In the genomic region with DNA sequence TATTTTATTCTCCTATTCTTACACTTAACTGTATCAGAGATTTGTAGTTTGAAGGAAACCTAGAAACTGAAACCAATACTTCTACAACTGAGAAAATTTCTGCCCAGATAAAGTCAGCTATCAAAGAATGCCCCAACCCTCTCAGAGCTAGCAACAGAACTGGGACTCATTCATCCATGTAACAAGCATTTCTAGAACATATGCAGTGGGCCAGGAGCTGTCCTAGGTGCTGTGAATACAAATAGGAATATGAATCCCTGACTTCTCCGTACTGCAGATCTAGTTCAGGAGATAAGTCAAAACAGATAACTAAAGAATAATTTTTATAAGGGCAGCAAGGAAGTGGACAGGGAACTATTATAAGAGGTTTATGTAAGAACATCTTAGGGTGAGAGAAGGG, we compare ENCODE assay signal across 2 cellular contexts.
A peak's percentile ranks its signal among the peaks of the same experiment; 100 is the strongest.
TF ChIP-seq lines count a peak whose summit lies in the region.

No MANE protein-coding gene starts in this region.

TF ChIP-seq in IMR-90, 13 proteins besides CTCF, POLR2A, EP300 and RAD21:
- no peak for TF ChIP-seq MXI1 (IDR thresholded peaks at IDR 0.05; ENCODE audit: borderline replicate concordance, low read depth, low read length)
- no peak for TF ChIP-seq BHLHE40 (IDR thresholded peaks at IDR 0.05; ENCODE audit: low read depth, low read length)
- TF ChIP-seq RFX5 (IDR thresholded peaks at IDR 0.05; ENCODE audit: low read depth, low read length): no peak
- TF ChIP-seq RCOR1 (IDR thresholded peaks at IDR 0.05; ENCODE audit: insufficient replicate concordance, low read length): no peak
- TF ChIP-seq CHD1 (IDR thresholded peaks at IDR 0.05; ENCODE audit: low read depth, low read length): no peak
- TF ChIP-seq SMC3 (IDR thresholded peaks at IDR 0.05; ENCODE audit: low read depth, low read length): no peak
- TF ChIP-seq NFE2L2 (IDR thresholded peaks at IDR 0.05; ENCODE audit: low read depth, low read length): no peak
- TF ChIP-seq, protein P1, sequence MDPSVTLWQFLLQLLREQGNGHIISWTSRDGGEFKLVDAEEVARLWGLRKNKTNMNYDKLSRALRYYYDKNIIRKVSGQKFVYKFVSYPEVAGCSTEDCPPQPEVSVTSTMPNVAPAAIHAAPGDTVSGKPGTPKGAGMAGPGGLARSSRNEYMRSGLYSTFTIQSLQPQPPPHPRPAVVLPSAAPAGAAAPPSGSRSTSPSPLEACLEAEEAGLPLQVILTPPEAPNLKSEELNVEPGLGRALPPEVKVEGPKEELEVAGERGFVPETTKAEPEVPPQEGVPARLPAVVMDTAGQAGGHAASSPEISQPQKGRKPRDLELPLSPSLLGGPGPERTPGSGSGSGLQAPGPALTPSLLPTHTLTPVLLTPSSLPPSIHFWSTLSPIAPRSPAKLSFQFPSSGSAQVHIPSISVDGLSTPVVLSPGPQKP (IDR thresholded peaks at IDR 0.05; ENCODE audit: borderline replicate concordance, low read depth, low read length): no peak
- TF ChIP-seq, protein P2, sequence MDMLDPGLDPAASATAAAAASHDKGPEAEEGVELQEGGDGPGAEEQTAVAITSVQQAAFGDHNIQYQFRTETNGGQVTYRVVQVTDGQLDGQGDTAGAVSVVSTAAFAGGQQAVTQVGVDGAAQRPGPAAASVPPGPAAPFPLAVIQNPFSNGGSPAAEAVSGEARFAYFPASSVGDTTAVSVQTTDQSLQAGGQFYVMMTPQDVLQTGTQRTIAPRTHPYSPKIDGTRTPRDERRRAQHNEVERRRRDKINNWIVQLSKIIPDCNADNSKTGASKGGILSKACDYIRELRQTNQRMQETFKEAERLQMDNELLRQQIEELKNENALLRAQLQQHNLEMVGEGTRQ (IDR thresholded peaks at IDR 0.05; ENCODE audit: low read depth, low read length): no peak
- no peak for TF ChIP-seq MAFK (IDR thresholded peaks at IDR 0.05; ENCODE audit: low read depth, low read length)
- no peak for TF ChIP-seq FOS (IDR thresholded peaks at IDR 0.05; ENCODE audit: low read depth, low read length)
- TF ChIP-seq MAZ (IDR thresholded peaks at IDR 0.05; ENCODE audit: borderline replicate concordance, low read depth, low read length): no peak
- no peak for TF ChIP-seq CEBPB (IDR thresholded peaks at IDR 0.05; ENCODE audit: low read depth, low read length)
TF ChIP-seq in IMR-90: peak in this region for 0.

TF ChIP-seq in GM12878, 131 proteins besides CTCF, POLR2A, EP300 and RAD21:
- TF ChIP-seq RFX5 (IDR thresholded peaks at IDR 0.05; ENCODE audit: low read depth, low read length): no peak
- TF ChIP-seq, protein P3, sequence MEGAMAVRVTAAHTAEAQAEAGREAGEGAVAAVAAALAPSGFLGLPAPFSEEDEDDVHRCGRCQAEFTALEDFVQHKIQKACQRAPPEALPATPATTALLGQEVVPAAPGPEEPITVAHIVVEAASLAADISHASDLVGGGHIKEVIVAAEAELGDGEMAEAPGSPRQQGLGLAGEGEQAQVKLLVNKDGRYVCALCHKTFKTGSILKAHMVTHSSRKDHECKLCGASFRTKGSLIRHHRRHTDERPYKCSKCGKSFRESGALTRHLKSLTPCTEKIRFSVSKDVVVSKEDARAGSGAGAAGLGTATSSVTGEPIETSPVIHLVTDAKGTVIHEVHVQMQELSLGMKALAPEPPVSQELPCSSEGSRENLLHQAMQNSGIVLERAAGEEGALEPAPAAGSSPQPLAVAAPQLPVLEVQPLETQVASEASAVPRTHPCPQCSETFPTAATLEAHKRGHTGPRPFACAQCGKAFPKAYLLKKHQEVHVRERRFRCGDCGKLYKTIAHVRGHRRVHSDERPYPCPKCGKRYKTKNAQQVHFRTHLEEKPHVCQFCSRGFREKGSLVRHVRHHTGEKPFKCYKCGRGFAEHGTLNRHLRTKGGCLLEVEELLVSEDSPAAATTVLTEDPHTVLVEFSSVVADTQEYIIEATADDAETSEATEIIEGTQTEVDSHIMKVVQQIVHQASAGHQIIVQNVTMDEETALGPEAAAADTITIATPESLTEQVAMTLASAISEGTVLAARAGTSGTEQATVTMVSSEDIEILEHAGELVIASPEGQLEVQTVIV (IDR thresholded peaks at IDR 0.05; ENCODE audit: borderline replicate concordance, partially characterized antibody): no peak
- TF ChIP-seq, protein P4, sequence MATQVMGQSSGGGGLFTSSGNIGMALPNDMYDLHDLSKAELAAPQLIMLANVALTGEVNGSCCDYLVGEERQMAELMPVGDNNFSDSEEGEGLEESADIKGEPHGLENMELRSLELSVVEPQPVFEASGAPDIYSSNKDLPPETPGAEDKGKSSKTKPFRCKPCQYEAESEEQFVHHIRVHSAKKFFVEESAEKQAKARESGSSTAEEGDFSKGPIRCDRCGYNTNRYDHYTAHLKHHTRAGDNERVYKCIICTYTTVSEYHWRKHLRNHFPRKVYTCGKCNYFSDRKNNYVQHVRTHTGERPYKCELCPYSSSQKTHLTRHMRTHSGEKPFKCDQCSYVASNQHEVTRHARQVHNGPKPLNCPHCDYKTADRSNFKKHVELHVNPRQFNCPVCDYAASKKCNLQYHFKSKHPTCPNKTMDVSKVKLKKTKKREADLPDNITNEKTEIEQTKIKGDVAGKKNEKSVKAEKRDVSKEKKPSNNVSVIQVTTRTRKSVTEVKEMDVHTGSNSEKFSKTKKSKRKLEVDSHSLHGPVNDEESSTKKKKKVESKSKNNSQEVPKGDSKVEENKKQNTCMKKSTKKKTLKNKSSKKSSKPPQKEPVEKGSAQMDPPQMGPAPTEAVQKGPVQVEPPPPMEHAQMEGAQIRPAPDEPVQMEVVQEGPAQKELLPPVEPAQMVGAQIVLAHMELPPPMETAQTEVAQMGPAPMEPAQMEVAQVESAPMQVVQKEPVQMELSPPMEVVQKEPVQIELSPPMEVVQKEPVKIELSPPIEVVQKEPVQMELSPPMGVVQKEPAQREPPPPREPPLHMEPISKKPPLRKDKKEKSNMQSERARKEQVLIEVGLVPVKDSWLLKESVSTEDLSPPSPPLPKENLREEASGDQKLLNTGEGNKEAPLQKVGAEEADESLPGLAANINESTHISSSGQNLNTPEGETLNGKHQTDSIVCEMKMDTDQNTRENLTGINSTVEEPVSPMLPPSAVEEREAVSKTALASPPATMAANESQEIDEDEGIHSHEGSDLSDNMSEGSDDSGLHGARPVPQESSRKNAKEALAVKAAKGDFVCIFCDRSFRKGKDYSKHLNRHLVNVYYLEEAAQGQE (IDR thresholded peaks at IDR 0.05; ENCODE audit: low read depth, low read length): peak; percentile 63
- no peak for TF ChIP-seq MYC (IDR thresholded peaks at IDR 0.05; ENCODE audit: insufficient read depth, insufficient read length, insufficient replicate concordance, low read length, severe bottlenecking)
- TF ChIP-seq, protein P5, sequence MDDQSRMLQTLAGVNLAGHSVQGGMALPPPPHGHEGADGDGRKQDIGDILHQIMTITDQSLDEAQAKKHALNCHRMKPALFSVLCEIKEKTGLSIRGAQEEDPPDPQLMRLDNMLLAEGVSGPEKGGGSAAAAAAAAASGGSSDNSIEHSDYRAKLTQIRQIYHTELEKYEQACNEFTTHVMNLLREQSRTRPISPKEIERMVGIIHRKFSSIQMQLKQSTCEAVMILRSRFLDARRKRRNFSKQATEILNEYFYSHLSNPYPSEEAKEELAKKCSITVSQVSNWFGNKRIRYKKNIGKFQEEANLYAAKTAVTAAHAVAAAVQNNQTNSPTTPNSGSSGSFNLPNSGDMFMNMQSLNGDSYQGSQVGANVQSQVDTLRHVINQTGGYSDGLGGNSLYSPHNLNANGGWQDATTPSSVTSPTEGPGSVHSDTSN (IDR thresholded peaks at IDR 0.05; ENCODE audit: insufficient replicate concordance, low read depth, low read length): no peak
- no peak for TF ChIP-seq KAT2A (conservative IDR thresholded peaks at IDR 0.05; ENCODE audit: control insufficient read depth, low read depth, low read length)
- TF ChIP-seq SMAD1 (IDR thresholded peaks at IDR 0.05; ENCODE audit: low read depth, partially characterized antibody): no peak
- TF ChIP-seq MEF2B (IDR thresholded peaks at IDR 0.05; ENCODE audit: partially characterized antibody, poor library complexity, severe bottlenecking): no peak
